12 cellular contexts compared by ENCODE assay signal in genomic region chr6:53199156-53199555, GRCh38. TPM values are rescaled to one million over a fixed set of nuclear protein-coding genes. Genes with fewer than 3 reads are reported as not detected.
DNase-seq lines count a peak whose midpoint lies in the region; ATAC-seq and TF ChIP-seq lines count a peak whose summit lies in the region.
"Had no signal": no experiment of that assay in that cellular context is flagged by ENCODE, and none has a peak within 500 bp of the region (broad histone marks: within the 10 kb centered on the region; RNA-seq: fewer than 3 reads in every experiment).

No MANE protein-coding gene starts in this region.

- H3K27ac Mint-ChIP-seq in GM23338: no peak overlapping the region
- H3K27ac Mint-ChIP-seq: T-helper 1 cell treated with Interleukin-12 subunit alpha and Interleukin-12 subunit beta and Interleukin-4 antibody, amounts not matched to agents 30 μg/mL and 1 μg/mL, for 36 hours had no signal

- CTCF ChIA-PET in RWPE1 (lab: Yijun Ruan, JAX): no interaction called here

- no peak overlapping the region for H2AFZ ChIP-seq in GM23338

- no peaks in the 10 kb centered on the region for H3K79me2 ChIP-seq in GM23338 (replicated peaks; ENCODE audit: insufficient read depth)

- H3K9me3 ChIP-seq in aorta (ENCODE audit: control insufficient read depth, low read length): no peaks in the 10 kb centered on the region

- POLR2A ChIA-PET in RWPE1 (lab: Yijun Ruan, JAX; ENCODE audit: low non-redundant PET): no interaction called here

- H3K4me3 ChIP-seq in aorta (ENCODE audit: low read length in 2 of 2) (no peak overlapping the region), GM23338 (no peak overlapping the region)

- H3F3A ChIP-seq in GM23338 (replicated peaks; ENCODE audit: low read depth): no peaks in the 10 kb centered on the region

- intact Hi-C loops in aorta (cut with DNase I): no loop called here

- no peaks in the 10 kb centered on the region for H3K36me3 Mint-ChIP-seq in GM23338 (ENCODE audit: low read depth)

- no peak overlapping the region for H3K4me2 ChIP-seq in GM23338

- no peaks in the 10 kb centered on the region; the same call in 2 of the 3 replicates for H3K9me3 Mint-ChIP-seq in GM23338
- H3K9me3 Mint-ChIP-seq: T-helper 1 cell treated with Interleukin-12 subunit alpha and Interleukin-12 subunit beta and Interleukin-4 antibody, amounts not matched to agents 30 μg/mL and 1 μg/mL, for 36 hours had no signal

- peaks cover 7% of the 10 kb centered on the region for H3K4me1 Mint-ChIP-seq in GM23338

- DNase-seq in medulla oblongata (ENCODE audit: extremely low spot score): peak; percentile 21
- DNase-seq in NCI-H128 (lab: John Stamatoyannopoulos, UW; ENCODE audit: unreplicated experiment): no peak
- DNase-seq in RWPE1 (ENCODE audit: low spot score): no peak
- DNase-seq in aorta: no peak
- DNase-seq in GM23338 (ENCODE audit: low spot score): no peak
- DNase-seq: activated effector memory CD4-positive, alpha-beta T cell treated with Interleukin-2 at 50 U/mL for 16 hours; NCI-H2171; posterior cingulate gyrus had no signal

- ATAC-seq in GM18868 (IDR thresholded peaks at IDR 0.05; ENCODE audit: unreplicated experiment) (peak; percentile 96), GM21723 (IDR thresholded peaks at IDR 0.05; ENCODE audit: unreplicated experiment) (peak; percentile 97), HG03354 (IDR thresholded peaks at IDR 0.05; ENCODE audit: poor library complexity, severe bottlenecking, unreplicated experiment) (peak; percentile 99), aorta (ENCODE audit: low FRiP score) (no peak), GM23338 (no peak)

- TF ChIP-seq CTCF in RWPE1 (conservative IDR thresholded peaks at IDR 0.05; ENCODE audit: low read depth) (no peak), GM23338 (conservative IDR thresholded peaks at IDR 0.05; ENCODE audit: low read depth in 2 of 2) (no peak)

- H3K27me3 ChIP-seq in aorta (ENCODE audit: control insufficient read depth in 1 of 2, insufficient read depth in 2 of 2, low read length in 1 of 2) (no peaks in the 10 kb centered on the region), GM23338 (ENCODE audit: insufficient read depth) (no peaks in the 10 kb centered on the region)

- H3K36me3 ChIP-seq in aorta (ENCODE audit: control insufficient read depth in 1 of 2, insufficient read depth in 2 of 2, low read length in 1 of 2) (no peaks in the 10 kb centered on the region), GM23338 (ENCODE audit: insufficient read depth) (no peaks in the 10 kb centered on the region)

- H4K20me1 ChIP-seq in GM23338 (replicated peaks; ENCODE audit: insufficient read depth): no peaks in the 10 kb centered on the region

- H3K4me1 ChIP-seq in aorta (ENCODE audit: control insufficient read depth in 1 of 2, insufficient read depth in 2 of 2, low read length in 2 of 2): no peaks in the 10 kb centered on the region
- peaks cover 6% of the 10 kb centered on the region; the same call in 1 of the 2 replicates for H3K4me1 ChIP-seq in GM23338 (ENCODE audit: insufficient read depth)

- no peaks in the 10 kb centered on the region for H3K9me2 ChIP-seq in GM23338 (ENCODE audit: insufficient read depth)

- no peak overlapping the region for H3K4me3 Mint-ChIP-seq in GM23338
- H3K4me3 Mint-ChIP-seq: T-helper 1 cell treated with Interleukin-12 subunit alpha and Interleukin-12 subunit beta and Interleukin-4 antibody, amounts not matched to agents 30 μg/mL and 1 μg/mL, for 36 hours had no signal

- WGBS in aorta, 2 donors: 89 to 96% methylated on average over 5 of the region's 5 CpGs

- no peak overlapping the region for H3K27ac ChIP-seq in RWPE1
- H3K27ac ChIP-seq in aorta (ENCODE audit: low read depth in 1 of 2, low read length in 2 of 2): no peak overlapping the region
- no peak overlapping the region for H3K27ac ChIP-seq in GM23338 (ENCODE audit: low read depth)

- H3K27me3 Mint-ChIP-seq in GM23338 (ENCODE audit: insufficient read depth, low read depth, poor library complexity): peaks cover 3% of the 10 kb centered on the region

TF ChIP-seq in GM23338, 12 proteins besides CTCF, POLR2A, EP300 and RAD21:
- no peak for TF ChIP-seq REST (IDR thresholded peaks at IDR 0.05; ENCODE audit: unreplicated experiment)
- TF ChIP-seq JUNB (IDR thresholded peaks at IDR 0.05; ENCODE audit: unreplicated experiment): no peak
- TF ChIP-seq CREB1 (CRISPR knock-in tag; IDR thresholded peaks at IDR 0.05; ENCODE audit: low read depth): no peak
- TF ChIP-seq STAT1 (IDR thresholded peaks at IDR 0.05; ENCODE audit: unreplicated experiment): no peak
TF ChIP-seq in GM23338: peak in this region for 0.

RNA-seq across cellular contexts. Expression of gene GCM1, which starts 50.5 kb away (rescaled TPM):
- total RNA-seq in aorta: under 1 TPM in 1 of 2 donors, not detected in 1; 0.16 TPM
- not detected for polyA plus RNA-seq in aorta
- total RNA-seq in GM23338 (2014; rRNA removed; shearing (Covaris generic)): not detected in 2 replicates
- polyA plus RNA-seq in GM23338 (2016; fragmentation: Nextera tagmentation; extraction: Ambion mirVana): not detected in 2 replicates

Comparison
In these comparisons a context has a peak if more than half of its experiments do, and no peak if none do; other contexts are left out.
1. ATAC-seq: peak in GM18868 (single experiment), GM21723 (single experiment) and HG03354 (single experiment); none in aorta (single experiment) and GM23338 (single experiment).